Comparison of ENCODE assay signal across 27 cellular contexts in the genomic region with DNA sequence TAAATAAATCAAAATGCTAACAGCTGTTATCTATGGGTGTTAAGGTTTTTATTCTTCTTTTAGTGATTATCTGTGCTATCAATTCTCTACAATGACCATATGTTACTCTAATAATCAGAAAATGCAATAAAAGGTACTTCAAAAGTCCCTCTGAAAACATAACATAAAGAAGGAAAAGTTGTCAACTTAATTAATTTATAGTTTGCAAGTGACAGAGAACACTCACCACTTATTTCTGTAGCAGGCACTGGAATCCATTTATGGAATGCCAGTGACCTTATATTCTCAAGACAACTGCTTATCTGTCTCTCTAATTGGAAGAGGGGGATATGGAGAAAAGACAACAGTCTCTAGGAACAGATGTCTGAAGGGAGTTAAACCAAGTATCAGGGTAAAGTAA.
"Had no signal": no experiment of that assay in that cellular context is flagged by ENCODE, and none has a peak within 500 bp of the region (broad histone marks: within the 10 kb centered on the region; RNA-seq: fewer than 3 reads in every experiment).

No MANE protein-coding gene starts in this region.

- H3K27me3 ChIP-seq: right atrium auricular region, sigmoid colon, tibial nerve, upper lobe of left lung had no signal

- H3K36me3 Mint-ChIP-seq: naive B cell; stimulated activated naive B cell treated with anti-CD40 and anti-IgM and Interleukin-4, amounts not matched to agents 10 μg/mL and 1 μg/mL and 100 μg/mL, for 72 hours had no signal

- H3K27ac ChIP-seq: coronary artery, esophagus squamous epithelium, heart right ventricle, left lung, prostate gland, right atrium auricular region, sigmoid colon, skin epidermis, thoracic aorta, tibial nerve, upper lobe of left lung had no signal

- DNase-seq: effector memory CD4-positive, alpha-beta T cell; erythroblast; esophagus squamous epithelium; foreskin melanocyte; glutamatergic neuron; heart right ventricle; hippocampal formation; left cardiac atrium; left lung; mesendoderm; naive B cell; nephron progenitor cell; nucleus accumbens; sigmoid colon; stimulated activated CD4-positive, alpha-beta T cell treated with anti-CD3 and anti-CD28 coated beads, Interleukin-15, amount 100 ng/mL, for 24 hours; stimulated activated CD4-positive, alpha-beta T cell treated with anti-CD3 and anti-CD28 coated beads, Interleukin-2, amount 100 ng/mL, for 48 hours; stimulated activated naive B cell treated with anti-CD40 and anti-IgM and Interleukin-4, amounts not matched to agents 10 μg/mL and 1 μg/mL and 100 μg/mL, for 72 hours; upper lobe of left lung had no signal

- H3K9me3 Mint-ChIP-seq: nephron progenitor cell; stimulated activated naive CD8-positive, alpha-beta T cell treated with anti-CD3 and anti-CD28 coated beads, Interleukin-15, Interleukin-2, amounts not matched to agents 100 ng/mL and 50 ng/mL, for 24 hours had no signal

- FAIRE-seq: islet of Langerhans, urothelium cell line had no signal

- H3K4me1 Mint-ChIP-seq: naive B cell; nephron progenitor cell; stimulated activated naive B cell treated with anti-CD40 and anti-IgM and Interleukin-4, amounts not matched to agents 10 μg/mL and 1 μg/mL and 100 μg/mL, for 72 hours had no signal

- H3K9me3 ChIP-seq: esophagus squamous epithelium, left lung, prostate gland, right atrium auricular region, sigmoid colon, thoracic aorta, tibial nerve, upper lobe of left lung had no signal

- H3K4me3 ChIP-seq: coronary artery, esophagus squamous epithelium, heart right ventricle, left lung, prostate gland, right atrium auricular region, sigmoid colon, skin epidermis, thoracic aorta, tibial nerve, upper lobe of left lung had no signal

- H3K4me3 Mint-ChIP-seq: naive B cell; nephron progenitor cell; stimulated activated naive B cell treated with anti-CD40 and anti-IgM and Interleukin-4, amounts not matched to agents 10 μg/mL and 1 μg/mL and 100 μg/mL, for 72 hours; stimulated activated naive CD8-positive, alpha-beta T cell treated with anti-CD3 and anti-CD28 coated beads, Interleukin-15, Interleukin-2, amounts not matched to agents 100 ng/mL and 50 ng/mL, for 24 hours had no signal

- H3K27me3 Mint-ChIP-seq: stimulated activated naive B cell treated with anti-CD40 and anti-IgM and Interleukin-4, amounts not matched to agents 10 μg/mL and 1 μg/mL and 100 μg/mL, for 72 hours had no signal

- H3K27ac Mint-ChIP-seq: naive B cell; nephron progenitor cell; stimulated activated naive B cell treated with anti-CD40 and anti-IgM and Interleukin-4, amounts not matched to agents 10 μg/mL and 1 μg/mL and 100 μg/mL, for 72 hours; stimulated activated naive CD8-positive, alpha-beta T cell treated with anti-CD3 and anti-CD28 coated beads, Interleukin-15, Interleukin-2, amounts not matched to agents 100 ng/mL and 50 ng/mL, for 24 hours had no signal

- H3K36me3 ChIP-seq: esophagus squamous epithelium, heart right ventricle, left lung, prostate gland, right atrium auricular region, sigmoid colon, thoracic aorta, tibial nerve, upper lobe of left lung had no signal

- ATAC-seq: heart right ventricle; left cardiac atrium; left lung; stimulated activated naive B cell treated with anti-CD40 and anti-IgM and Interleukin-4, amounts not matched to agents 10 μg/mL and 1 μg/mL and 100 μg/mL, for 72 hours had no signal

- H3K4me1 ChIP-seq: esophagus squamous epithelium, heart right ventricle, prostate gland, right atrium auricular region, sigmoid colon, tibial nerve, upper lobe of left lung had no signal
